In the genomic region with DNA sequence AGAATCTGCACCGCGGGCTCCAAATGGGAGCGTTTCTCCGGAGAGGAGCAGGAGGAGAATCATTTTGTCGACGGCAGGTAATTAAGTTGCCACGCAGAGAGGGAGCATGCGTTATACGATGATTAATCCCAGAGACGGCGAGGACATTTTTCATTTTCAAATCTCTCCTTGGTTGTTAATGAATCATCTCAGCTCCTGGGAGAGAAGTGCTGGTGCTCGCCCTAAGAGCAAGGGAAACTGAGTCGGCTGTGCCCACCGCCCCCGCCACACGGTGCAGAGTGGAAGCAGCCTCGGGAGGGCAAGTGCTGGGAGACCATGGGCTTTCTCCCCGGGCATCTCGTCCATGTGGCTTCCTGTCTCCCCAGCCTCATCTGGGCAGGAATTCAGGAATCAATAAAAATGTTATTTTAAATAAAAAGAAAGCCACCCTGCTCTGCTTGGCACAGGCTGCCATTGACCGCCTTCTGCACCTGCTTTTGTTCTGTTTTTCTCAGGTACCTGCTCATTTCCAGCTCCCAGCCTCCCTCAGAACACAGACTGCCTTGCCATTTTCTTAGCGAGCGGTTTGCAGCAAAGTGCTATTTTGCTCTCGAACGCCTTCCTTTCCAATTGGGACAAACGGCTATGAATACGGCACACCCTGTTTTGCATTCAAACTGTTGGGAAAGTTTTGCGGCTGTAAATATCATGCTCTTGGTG, we compare ENCODE assay signal across 1 cellular context.
TF ChIP-seq lines count a peak whose summit lies in the region.

No MANE protein-coding gene starts in this region.

TF ChIP-seq in neural cell, 6 proteins besides CTCF, POLR2A, EP300 and RAD21 (continued from another document):
- peak; percentile 12 for TF ChIP-seq REST (IDR thresholded peaks at IDR 0.05; ENCODE audit: borderline replicate concordance)
